27 cellular contexts compared by ENCODE assay signal in the genomic region with DNA sequence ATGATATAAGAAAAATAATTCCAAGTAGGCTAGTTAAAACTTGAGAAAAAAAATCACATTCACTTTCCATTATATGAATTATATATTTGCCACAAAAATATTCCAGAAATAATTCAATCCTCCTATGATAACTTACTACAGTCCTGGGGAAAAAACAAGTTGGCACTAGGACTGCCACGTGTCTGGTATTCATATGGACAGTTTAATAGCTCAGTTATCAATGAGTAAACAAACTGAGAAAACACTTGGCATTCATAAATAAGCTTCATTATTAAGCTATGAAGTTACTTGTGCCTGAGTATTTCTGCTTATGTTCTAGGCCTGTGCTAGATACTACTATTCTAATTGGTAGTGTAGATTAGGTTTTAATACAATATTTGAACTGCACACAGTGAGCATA.
"Had no signal": no experiment of that assay in that cellular context is flagged by ENCODE, and none has a peak within 500 bp of the region (broad histone marks: within the 10 kb centered on the region; RNA-seq: fewer than 3 reads in every experiment).

No MANE protein-coding gene starts in this region.

- H3K9me3 ChIP-seq: ovary, psoas muscle, sigmoid colon, suprapubic skin, testis, tibial artery, transverse colon, upper lobe of right lung, uterus had no signal

- H3K4me3 ChIP-seq: neural progenitor cell, ovary, psoas muscle, right lobe of liver, sigmoid colon, smooth muscle cell, spleen, suprapubic skin, testis, tibial artery, transverse colon, upper lobe of right lung, uterus had no signal

- H3K4me1 ChIP-seq: neural progenitor cell, parathyroid adenoma, psoas muscle, right lobe of liver, sigmoid colon, suprapubic skin, testis, tibial artery, transverse colon, upper lobe of right lung, uterus had no signal

- H3K27ac ChIP-seq: neural progenitor cell, ovary, parathyroid adenoma, psoas muscle, right lobe of liver, sigmoid colon, spleen, suprapubic skin, testis, tibial artery, transverse colon, upper lobe of right lung, uterus had no signal

- DNase-seq: natural killer cell; occipital lobe; ovary; posterior cingulate gyrus; psoas muscle; right cardiac atrium; right lobe of liver; sigmoid colon; spleen; stimulated activated CD4-positive, alpha-beta T cell treated with anti-CD3 and anti-CD28 coated beads, Interleukin-12 subunit alpha, Interleukin-12 subunit beta, amount 100 ng/mL, for 4 hours; stimulated activated CD4-positive, alpha-beta T cell treated with anti-CD3 and anti-CD28 coated beads, Interleukin-1b, Interleukin-23, amount 100 ng/mL, for 48 hours; stimulated activated CD4-positive, alpha-beta T cell treated with anti-CD3 and anti-CD28 coated beads, Interleukin-4, amount 100 ng/mL, for 1 hour; stimulated activated CD4-positive, alpha-beta T cell treated with anti-CD3 and anti-CD28 coated beads, Interleukin-4, amount 100 ng/mL, for 4 hours; stimulated activated CD8-positive, alpha-beta memory T cell treated with anti-CD3 and anti-CD28 coated beads, Interleukin-4, amount 100 ng/mL, for 48 hours; stimulated activated naive CD4-positive, alpha-beta T cell; stimulated activated naive CD8-positive, alpha-beta T cell treated with anti-CD3 and anti-CD28 coated beads, Interleukin-15, amount 100 ng/mL, for 72 hours; stimulated activated naive CD8-positive, alpha-beta T cell treated with anti-CD3 and anti-CD28 coated beads, Interleukin-15, Interleukin-2, amounts not matched to agents 100 U/mL and 50 U/mL, for 24 hours; substantia nigra; testis; tibial artery; transverse colon; upper lobe of right lung; uterus had no signal

- H3K36me3 ChIP-seq: ovary, uterus had no signal

- H3K27me3 ChIP-seq: neural progenitor cell, ovary, right lobe of liver, sigmoid colon, spleen, suprapubic skin, testis, tibial artery, transverse colon, upper lobe of right lung, uterus had no signal
